ENCODE assay signal across 24 cellular contexts in the genomic region with DNA sequence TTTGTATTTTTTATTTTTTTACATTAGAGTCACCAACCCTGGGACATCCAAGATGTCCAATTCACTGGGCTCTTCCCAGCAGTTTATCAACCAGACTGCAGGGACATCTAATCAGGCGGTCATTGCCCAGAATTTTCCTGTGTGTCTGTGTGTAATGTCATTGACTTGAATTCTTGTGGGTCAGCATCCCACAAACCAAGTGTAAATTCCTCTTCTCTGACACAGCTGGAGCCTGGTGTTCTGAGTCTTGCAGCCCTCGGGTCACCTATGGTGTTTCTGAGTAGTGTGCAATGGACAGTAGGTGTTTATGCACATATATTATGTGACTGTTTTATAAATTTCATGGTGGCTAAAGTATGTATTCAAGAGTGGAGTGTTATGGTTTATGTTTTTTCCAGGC.
DNase-seq lines count a peak whose midpoint lies in the region; ATAC-seq, FAIRE-seq and TF ChIP-seq lines count a peak whose summit lies in the region.
"Had no signal": no experiment of that assay in that cellular context is flagged by ENCODE, and none has a peak within 500 bp of the region (broad histone marks: within the 10 kb centered on the region; RNA-seq: fewer than 3 reads in every experiment).

No MANE protein-coding gene starts in this region.

- H3K36me3 ChIP-seq in ACC112 (ENCODE audit: insufficient read depth, low read length) (no peaks in the 10 kb centered on the region), adipocyte (ENCODE audit: control insufficient read depth, insufficient read depth, low read length, severe bottlenecking) (no peaks in the 10 kb centered on the region)
- H3K36me3 ChIP-seq: gastroesophageal sphincter, left ventricle myocardium inferior, tibial nerve had no signal

- H3K4me3 Mint-ChIP-seq in activated CD8-positive, alpha-beta memory T cell treated with anti-CD3 and anti-CD28 coated beads, Interleukin-2, amount 10 ng/mL, durations not matched to agents 7 days and 5 days, result no peak overlapping the region
- H3K4me3 Mint-ChIP-seq: CD8-positive, alpha-beta T cell; stimulated activated memory B cell treated with anti-CD40 and anti-IgM and Interleukin-4, amounts not matched to agents 10 μg/mL and 1 μg/mL and 100 μg/mL, for 72 hours had no signal

- no peaks in the 10 kb centered on the region for H3K36me3 Mint-ChIP-seq in activated CD8-positive, alpha-beta memory T cell treated with anti-CD3 and anti-CD28 coated beads, Interleukin-2, amount 10 ng/mL, durations not matched to agents 7 days and 5 days
- H3K36me3 Mint-ChIP-seq: CD8-positive, alpha-beta T cell; stimulated activated memory B cell treated with anti-CD40 and anti-IgM and Interleukin-4, amounts not matched to agents 10 μg/mL and 1 μg/mL and 100 μg/mL, for 72 hours had no signal

- no peaks in the 10 kb centered on the region for H3K27me3 Mint-ChIP-seq in activated CD8-positive, alpha-beta memory T cell treated with anti-CD3 and anti-CD28 coated beads, Interleukin-2, amount 10 ng/mL, durations not matched to agents 7 days and 5 days
- H3K27me3 Mint-ChIP-seq: stimulated activated memory B cell treated with anti-CD40 and anti-IgM and Interleukin-4, amounts not matched to agents 10 μg/mL and 1 μg/mL and 100 μg/mL, for 72 hours had no signal

- DNase-seq in GM04504 (ENCODE audit: low read depth), result peak; percentile 16
- peak; percentile 57 for DNase-seq in adipocyte (ENCODE audit: low read depth)
- peak; percentile 26 for DNase-seq in fibroblast of the aortic adventitia (ENCODE audit: low read depth)
- no peak for DNase-seq in GM12892 (ENCODE audit: insufficient read length)
- DNase-seq in activated CD8-positive, alpha-beta memory T cell treated with anti-CD3 and anti-CD28 coated beads, Interleukin-2, amount 10 ng/mL, durations not matched to agents 7 days and 5 days, result no peak
- DNase-seq in NCI-H774 (lab: John Stamatoyannopoulos, UW), result no peak
- DNase-seq in D721Med (ENCODE audit: insufficient read length, low spot score), result no peak
- DNase-seq: activated CD4-positive, alpha-beta T cell treated with anti-CD3 and anti-CD28 coated beads for 4 hours; activated gamma-delta T cell treated with Interleukin-2 at 50 U/mL for 16 hours; amygdala; CD8-positive, alpha-beta T cell; left ventricle myocardium inferior; mucosa of descending colon; NCI-H1694; NCI-H2227 treated with DMSO at 0.1 percent for 48 hours; stimulated activated CD4-positive, alpha-beta T cell treated with anti-CD3 and anti-CD28 coated beads, Interleukin-15, amount 100 ng/mL, for 24 hours; SW 1271 had no signal

- H3K27ac ChIP-seq in ACC112 (ENCODE audit: low read depth, low read length), result no peak overlapping the region
- H3K27ac ChIP-seq: gastroesophageal sphincter, left ventricle myocardium inferior, tibial nerve had no signal

- H3K9me3 Mint-ChIP-seq in activated CD8-positive, alpha-beta memory T cell treated with anti-CD3 and anti-CD28 coated beads, Interleukin-2, amount 10 ng/mL, durations not matched to agents 7 days and 5 days (ENCODE audit: low read depth), result peaks cover 6% of the 10 kb centered on the region
- H3K9me3 Mint-ChIP-seq: stimulated activated memory B cell treated with anti-CD40 and anti-IgM and Interleukin-4, amounts not matched to agents 10 μg/mL and 1 μg/mL and 100 μg/mL, for 72 hours had no signal

- H2AFZ ChIP-seq in ACC112 (ENCODE audit: low read length, unreplicated experiment), result peak overlapping the region; percentile 53

- TF ChIP-seq POLR2A in GM12892 (IDR thresholded peaks at IDR 0.05; ENCODE audit: low read depth, low read length), result no peak

- H3K4me3 ChIP-seq in ACC112 (ENCODE audit: low read depth, low read length) (no peak overlapping the region), adipocyte (ENCODE audit: low read length) (no peak overlapping the region), fibroblast of the aortic adventitia (ENCODE audit: low read depth, low read length) (no peak overlapping the region)
- H3K4me3 ChIP-seq: gastroesophageal sphincter, left ventricle myocardium inferior, mucosa of descending colon, tibial nerve had no signal

- FAIRE-seq in GM12892 (lab: Jason Lieb, UNC) (no peak), D721Med (lab: Jason Lieb, UNC) (no peak)
- FAIRE-seq: A204.1, colon, HTR-8/SVneo had no signal

- H3K27me3 ChIP-seq in ACC112 (ENCODE audit: insufficient read depth, low read length), result no peaks in the 10 kb centered on the region
- no peaks in the 10 kb centered on the region for H3K27me3 ChIP-seq in adipocyte (replicated peaks; ENCODE audit: control insufficient read depth, insufficient read depth, low read length)
- H3K27me3 ChIP-seq: gastroesophageal sphincter, tibial nerve had no signal

- H3K79me2 ChIP-seq in ACC112 (ENCODE audit: control insufficient read depth, insufficient read depth, low read length, unreplicated experiment), result no peaks in the 10 kb centered on the region

- TF ChIP-seq CTCF in fibroblast of the aortic adventitia (IDR thresholded peaks at IDR 0.05; ENCODE audit: insufficient read depth, low read length), result no peak
- no peak for TF ChIP-seq CTCF in D721Med (IDR thresholded peaks at IDR 0.05; ENCODE audit: insufficient read depth, missing control alignments)

- no peak overlapping the region for H3K27ac Mint-ChIP-seq in activated CD8-positive, alpha-beta memory T cell treated with anti-CD3 and anti-CD28 coated beads, Interleukin-2, amount 10 ng/mL, durations not matched to agents 7 days and 5 days
- H3K27ac Mint-ChIP-seq: CD8-positive, alpha-beta T cell; stimulated activated memory B cell treated with anti-CD40 and anti-IgM and Interleukin-4, amounts not matched to agents 10 μg/mL and 1 μg/mL and 100 μg/mL, for 72 hours had no signal

- CTCF ChIA-PET in activated CD8-positive, alpha-beta memory T cell treated with anti-CD3 and anti-CD28 coated beads, Interleukin-2, amount 10 ng/mL, durations not matched to agents 7 days and 5 days (lab: Charles Lee), result no interaction called here

- H3K9ac ChIP-seq in adipocyte (ENCODE audit: low read length), result no peak overlapping the region

- no peaks in the 10 kb centered on the region for H3K4me1 Mint-ChIP-seq in activated CD8-positive, alpha-beta memory T cell treated with anti-CD3 and anti-CD28 coated beads, Interleukin-2, amount 10 ng/mL, durations not matched to agents 7 days and 5 days
- H3K4me1 Mint-ChIP-seq: stimulated activated memory B cell treated with anti-CD40 and anti-IgM and Interleukin-4, amounts not matched to agents 10 μg/mL and 1 μg/mL and 100 μg/mL, for 72 hours had no signal

- H3K9me3 ChIP-seq in adipocyte (ENCODE audit: control insufficient read depth, low read length), result no peaks in the 10 kb centered on the region

- ATAC-seq in activated CD8-positive, alpha-beta memory T cell treated with anti-CD3 and anti-CD28 coated beads, Interleukin-2, amount 10 ng/mL, durations not matched to agents 7 days and 5 days, result no peak
- ATAC-seq: CD8-positive, alpha-beta T cell; gastroesophageal sphincter; mucosa of descending colon; stimulated activated memory B cell treated with anti-CD40 and anti-IgM and Interleukin-4, amounts not matched to agents 10 μg/mL and 1 μg/mL and 100 μg/mL, for 72 hours had no signal

- H3K4me1 ChIP-seq in ACC112 (ENCODE audit: control insufficient read depth, insufficient read depth, low read length, unreplicated experiment) (peaks cover 18% of the 10 kb centered on the region), adipocyte (ENCODE audit: control insufficient read depth, insufficient read depth, low read length) (peaks cover 35% of the 10 kb centered on the region)
- H3K4me1 ChIP-seq: gastroesophageal sphincter, left ventricle myocardium inferior, tibial nerve had no signal

Comparison
In these comparisons a context has a peak if more than half of its experiments do, and no peak if none do; other contexts are left out.
1. DNase-seq: peak in GM04504 (single experiment), adipocyte (single experiment) and fibroblast of the aortic adventitia (single experiment); none in GM12892 (single experiment), activated CD8-positive, alpha-beta memory T cell treated with anti-CD3 and anti-CD28 coated beads, Interleukin-2, amount 10 ng/mL, durations not matched to agents 7 days and 5 days (single experiment), NCI-H774 (single experiment) and D721Med (single experiment).